ENCODE assay signal across 9 cellular contexts in genomic region chr6:79646006-79646405, GRCh38. TPM values are rescaled to one million over a fixed set of nuclear protein-coding genes. Genes with fewer than 3 reads are reported as not detected.
A peak's percentile ranks its signal among the peaks of the same experiment; 100 is the strongest.
DNase-seq lines count a peak whose midpoint lies in the region; ATAC-seq, FAIRE-seq and TF ChIP-seq lines count a peak whose summit lies in the region.
"Had no signal": no experiment of that assay in that cellular context is flagged by ENCODE, and none has a peak within 500 bp of the region (broad histone marks: within the 10 kb centered on the region; RNA-seq: fewer than 3 reads in every experiment).

No MANE protein-coding gene starts in this region.

- no peak for TF ChIP-seq POLR2A in HepG2 (IDR thresholded peaks at IDR 0.05; ENCODE audit: insufficient read depth in 1 of 2, low read depth in 2 of 2, low read length in 2 of 2)

- TF ChIP-seq CTCF in Panc1 (IDR thresholded peaks at IDR 0.05) (peak; percentile 18; the same call in 1 of the 2 replicates), HepG2 (CRISPR knock-in tag; IDR thresholded peaks at IDR 0.05) (peak; percentile 28; the same call in 1 of the 2 replicates)

- no peaks in the 10 kb centered on the region for H3K36me3 ChIP-seq in Panc1 (ENCODE audit: control insufficient read depth, insufficient read depth, low read length)
- no peaks in the 10 kb centered on the region; a peak in 1 of 5 replicates for H3K36me3 ChIP-seq in HepG2 (replicated peaks in 1 of 2; ENCODE audit: control insufficient read depth in 1 of 2, insufficient read depth in 2 of 2, low read length in 2 of 2)

- TF ChIP-seq EP300 in HepG2 (IDR thresholded peaks at IDR 0.05; ENCODE audit: low read depth in 2 of 2, low read length in 2 of 2) (no peak), HepG2 (CRISPR knock-in tag; IDR thresholded peaks at IDR 0.05; ENCODE audit: borderline replicate concordance) (no peak)

- intact Hi-C loops in Panc1 (cut with micrococcal nuclease; ENCODE audit: unreplicated experiment) = no loop called here
- intact Hi-C loops in HepG2 (cut with micrococcal nuclease; ENCODE audit: unreplicated experiment) = loop anchor here (10.0 kb wide), 1 partner anchor 69 kb away; no protein-coding TSS in a partner anchor

- no peak overlapping the region for H3K4me3 ChIP-seq in Panc1 (ENCODE audit: low read depth in 2 of 2, low read length in 2 of 2)
- no peak overlapping the region for H3K4me3 ChIP-seq in HepG2 (replicated peaks in 1 of 3; ENCODE audit: insufficient read depth in 1 of 3, low read depth in 2 of 3, low read length in 3 of 3)
- H3K4me3 ChIP-seq: SK-N-MC had no signal

- in situ Hi-C loops in Panc1 (cut with HindIII; ENCODE audit: low pct_unique_long_range_greater_than_20kb, low sequenced_read_pairs) = no loop called here
- in situ Hi-C loops in HepG2 (cut with HindIII; ENCODE audit: extremely low pct_ligation_motif_present, low pct_unique_long_range_greater_than_20kb) = no loop called here

- H3K4me2 ChIP-seq in HepG2 (ENCODE audit: low read depth, low read length) = no peak overlapping the region

- CTCF ChIA-PET in Panc1 (lab: Charles Lee) = no interaction called here
- CTCF ChIA-PET in HepG2 (lab: Yijun Ruan, JAX; ENCODE audit: low intra/inter-chr PET ratio, low total read pairs) = interaction anchor here (0.8 kb wide), 1 partner anchor 68 kb away, joined by 3 read pairs; no protein-coding TSS in a partner anchor

- no peak for TF ChIP-seq RAD21 in HepG2 (CRISPR knock-in tag; IDR thresholded peaks at IDR 0.05)

- H3K9me3 ChIP-seq in Panc1 (ENCODE audit: control insufficient read depth, insufficient read depth, low read depth, low read length) (no peaks in the 10 kb centered on the region), HepG2 (ENCODE audit: low read length) (no peaks in the 10 kb centered on the region)

- H3K27ac ChIP-seq in Panc1 (ENCODE audit: low read length) = peak overlapping the region; percentile 19; the same call in 1 of the 2 replicates
- no peak overlapping the region for H3K27ac ChIP-seq in HepG2 (ENCODE audit: extremely low read length, insufficient read depth, low read length)
- H3K27ac ChIP-seq: SK-N-MC had no signal

- H4K20me1 ChIP-seq in HepG2 (ENCODE audit: insufficient read depth, low read length) = no peaks in the 10 kb centered on the region; the same call in none of the 2 replicates

- ATAC-seq in GM19395 (IDR thresholded peaks at IDR 0.05; ENCODE audit: unreplicated experiment) (peak; percentile 68), Panc1 (no peak), HepG2 (peak; percentile 75)

- no TSS peak for BruUV-seq in Panc1 (replicated peaks; lab: Mats Ljungman, UMichigan)
- BruUV-seq in HepG2 (replicated peaks; lab: Mats Ljungman, UMichigan) = no TSS peak

- DNase-seq in NCI-H82 (lab: John Stamatoyannopoulos, UW) (peak; percentile 19), NCI-H82 treated with DMSO at 0.1 percent for 48 hours (lab: John Stamatoyannopoulos, UW; ENCODE audit: unreplicated experiment) (no peak), Panc1 (ENCODE audit: low read depth, low spot score) (no peak), HepG2 (ENCODE audit: low spot score) (no peak), NK-92 (lab: John Stamatoyannopoulos, UW; ENCODE audit: unreplicated experiment) (no peak), AG08396 (ENCODE audit: low spot score) (no peak), H4 (ENCODE audit: low spot score) (no peak)

- 88% methylated on average over 2 of the region's 3 CpGs for WGBS in HepG2 (ENCODE audit: low lambda C conversion rate)

- H3K4me1 ChIP-seq in Panc1 (ENCODE audit: control insufficient read depth, insufficient read depth, low read length) = no peaks in the 10 kb centered on the region
- H3K4me1 ChIP-seq in HepG2 (ENCODE audit: insufficient read depth, low read length) = peaks cover 43% of the 10 kb centered on the region

- POLR2A ChIA-PET in Panc1 (lab: Charles Lee) (no interaction called here), HepG2 (lab: Yijun Ruan, JAX) (no interaction called here)

- H3K79me2 ChIP-seq in HepG2 (ENCODE audit: insufficient read depth, low read length) = peaks cover 55% of the 10 kb centered on the region

- H2AFZ ChIP-seq in HepG2 (ENCODE audit: low read length) = no peak overlapping the region

- H3K27me3 ChIP-seq in Panc1 (ENCODE audit: control insufficient read depth, insufficient read depth, low read length) (no peaks in the 10 kb centered on the region), HepG2 (ENCODE audit: control insufficient read depth in 1 of 2, insufficient read depth in 2 of 2, low read length in 2 of 2) (no peaks in the 10 kb centered on the region)

- no peak overlapping the region for H3K9ac ChIP-seq in HepG2 (ENCODE audit: insufficient read depth, low read depth, low read length)

- FAIRE-seq in HepG2 (lab: Jason Lieb, UNC) = peak; percentile 47

TF ChIP-seq in HepG2, 621 proteins besides CTCF, POLR2A, EP300 and RAD21:
- peak; percentile 21; the same call in 1 of the 2 replicates for TF ChIP-seq STAG1 (CRISPR knock-in tag; IDR thresholded peaks at IDR 0.05)
- TF ChIP-seq SNRNP70 (IDR thresholded peaks at IDR 0.05; ENCODE audit: low read depth, low read length) = no peak
- no peak for TF ChIP-seq SOX5 (CRISPR knock-in tag; IDR thresholded peaks at IDR 0.05; ENCODE audit: borderline replicate concordance)
- TF ChIP-seq ZNF776 (CRISPR knock-in tag; IDR thresholded peaks at IDR 0.05) = no peak

RNA-seq across cellular contexts. Expression of gene SH3BGRL2, which starts 14.9 kb away (rescaled TPM):
- 8.5 TPM for total RNA-seq in Panc1 (2021; ENCODE audit: unreplicated experiment)
- 6.1 TPM for polyA plus RNA-seq in Panc1 (2012; ENCODE audit: insufficient read length)
- total RNA-seq in HepG2 (2016; rRNA removed; fragmentation: Illumina TruSeq; extraction: Trizol) = 28.8 and 49.2 TPM in 2 replicates
- 2.4 and 2.6 TPM in 2 replicates for total RNA-seq in HepG2 (2016; cell fraction: cytosol; rRNA removed; fragmentation: Illumina TruSeq; extraction: Trizol; ENCODE audit: low read depth)
- total RNA-seq in HepG2 (2016; cell fraction: insoluble cytoplasmic fraction; rRNA removed; fragmentation: Illumina TruSeq; extraction: Trizol) = 28.8 and 50.1 TPM in 2 replicates
- total RNA-seq in HepG2 (2016; cell fraction: membrane; rRNA removed; fragmentation: Illumina TruSeq; extraction: Trizol) = 18.7 and 20.1 TPM in 2 replicates
- 21.9 and 24.0 TPM in 2 replicates for total RNA-seq in HepG2 (2016; cell fraction: nucleus; rRNA removed; fragmentation: Illumina TruSeq; extraction: Trizol)
- 9.1 and 10.9 TPM in 2 replicates for polyA plus RNA-seq in HepG2 (2011; rRNA removed)
- polyA plus RNA-seq in HepG2 (2011; cell fraction: cytosol; rRNA removed) = 5.4 and 9.9 TPM in 2 replicates
- 3.0 and 3.8 TPM in 2 replicates for polyA plus RNA-seq in HepG2 (2011; cell fraction: nucleus; rRNA removed)
- 14.3 and 18.3 TPM in 2 replicates for polyA plus RNA-seq in HepG2 (2012)
- polyA plus RNA-seq in HepG2 (2016; cell fraction: cytosol; fragmentation: Illumina TruSeq; extraction: Trizol; ENCODE audit: low read depth) = 2.0 and 2.3 TPM in 2 replicates
- 41.2 and 44.0 TPM in 2 replicates for polyA plus RNA-seq in HepG2 (2016; cell fraction: insoluble cytoplasmic fraction; fragmentation: Illumina TruSeq; extraction: Trizol; ENCODE audit: low read depth)
- polyA plus RNA-seq in HepG2 (2016; cell fraction: membrane; fragmentation: Illumina TruSeq; extraction: Trizol; ENCODE audit: low read depth) = 9.8 and 9.9 TPM in 2 replicates
- polyA plus RNA-seq in HepG2 (2016; cell fraction: nucleus; fragmentation: Illumina TruSeq; extraction: Trizol; ENCODE audit: insufficient read depth, low read depth) = 22.0 and 22.3 TPM in 2 replicates
- 0.14 and 7.0 TPM in 2 replicates for polyA minus RNA-seq in HepG2 (2011; rRNA and poly(A)+ RNA removed; ENCODE audit: low replicate concordance)
- 13.6 and 16.5 TPM in 2 replicates for polyA minus RNA-seq in HepG2 (2011; cell fraction: cytosol; rRNA and poly(A)+ RNA removed)
- 16.2 and 18.3 TPM in 2 replicates for polyA minus RNA-seq in HepG2 (2011; cell fraction: nucleus; rRNA and poly(A)+ RNA removed)
- 3.0 and 4.1 TPM in 2 replicates for total RNA-seq in H4 (2014; rRNA removed; shearing (Covaris generic))
